In the genomic region with DNA sequence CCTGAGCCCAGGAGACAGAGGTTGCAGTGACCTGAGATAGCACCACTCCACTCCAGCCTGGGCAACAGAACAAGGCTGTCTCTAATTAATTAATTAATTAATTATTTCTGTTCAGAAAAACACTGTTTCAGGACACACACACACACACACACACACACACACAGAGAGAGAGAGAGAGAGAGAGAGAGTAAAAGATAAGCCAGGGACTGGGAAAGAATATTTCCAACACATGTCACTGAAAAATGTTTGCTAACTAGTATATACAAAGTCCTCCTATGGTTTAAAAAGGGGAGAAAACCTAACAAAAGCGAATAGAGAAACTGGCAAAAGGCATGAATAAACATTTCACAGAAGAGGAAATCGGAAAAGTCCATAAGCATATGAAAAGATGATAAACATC, we compare ENCODE assay signal across 24 cellular contexts. TPM values are rescaled to one million over a fixed set of nuclear protein-coding genes. Genes with fewer than 3 reads are reported as not detected.
DNase-seq lines count a peak whose midpoint lies in the region; ATAC-seq and TF ChIP-seq lines count a peak whose summit lies in the region.
"Had no signal": no experiment of that assay in that cellular context is flagged by ENCODE, and none has a peak within 500 bp of the region (broad histone marks: within the 10 kb centered on the region; RNA-seq: fewer than 3 reads in every experiment).

No MANE protein-coding gene starts in this region.

- H3K4me3 Mint-ChIP-seq in nephron progenitor cell = no peak overlapping the region
- no peak overlapping the region for H3K4me3 Mint-ChIP-seq in activated CD4-positive, alpha-beta T cell treated with anti-CD3 and anti-CD28 coated beads, Interleukin-2, amount 10 ng/mL, durations not matched to agents 24 days and 14 days
- H3K4me3 Mint-ChIP-seq in activated CD4-positive, alpha-beta memory T cell treated with anti-CD3 and anti-CD28 coated beads, Interleukin-2, amount 10 ng/mL, durations not matched to agents 7 days and 5 days = no peak overlapping the region
- H3K4me3 Mint-ChIP-seq: CD14-positive monocyte; CD4-positive, alpha-beta memory T cell; CD4-positive, CD25-positive, alpha-beta regulatory T cell; CD8-positive, alpha-beta memory T cell had no signal

- no peaks in the 10 kb centered on the region for H3K36me3 ChIP-seq in HEK293 (ENCODE audit: control insufficient read depth in 2 of 2, insufficient read depth in 1 of 2, low read length in 2 of 2)
- H3K36me3 ChIP-seq: BE2C, BLaER1 had no signal

- H3K27ac ChIP-seq in HEK293 (ENCODE audit: extremely low read depth, low read depth, low read length) (no peak overlapping the region), VCaP (peak overlapping the region; percentile 28)
- H3K27ac ChIP-seq: BLaER1 had no signal

- peak overlapping the region; percentile 22 for H3K27ac Mint-ChIP-seq in nephron progenitor cell
- no peak overlapping the region for H3K27ac Mint-ChIP-seq in activated CD4-positive, alpha-beta T cell treated with anti-CD3 and anti-CD28 coated beads, Interleukin-2, amount 10 ng/mL, durations not matched to agents 24 days and 14 days
- H3K27ac Mint-ChIP-seq in activated CD4-positive, alpha-beta memory T cell treated with anti-CD3 and anti-CD28 coated beads, Interleukin-2, amount 10 ng/mL, durations not matched to agents 7 days and 5 days = no peak overlapping the region
- H3K27ac Mint-ChIP-seq: CD14-positive monocyte; CD4-positive, alpha-beta memory T cell; CD4-positive, CD25-positive, alpha-beta regulatory T cell; CD8-positive, alpha-beta memory T cell had no signal

- H3K4me1 Mint-ChIP-seq in nephron progenitor cell = no peaks in the 10 kb centered on the region
- no peaks in the 10 kb centered on the region for H3K4me1 Mint-ChIP-seq in activated CD4-positive, alpha-beta T cell treated with anti-CD3 and anti-CD28 coated beads, Interleukin-2, amount 10 ng/mL, durations not matched to agents 24 days and 14 days
- H3K4me1 Mint-ChIP-seq in activated CD4-positive, alpha-beta memory T cell treated with anti-CD3 and anti-CD28 coated beads, Interleukin-2, amount 10 ng/mL, durations not matched to agents 7 days and 5 days = no peaks in the 10 kb centered on the region
- H3K4me1 Mint-ChIP-seq: CD14-positive monocyte; CD4-positive, alpha-beta memory T cell; CD4-positive, CD25-positive, alpha-beta regulatory T cell; CD8-positive, alpha-beta memory T cell had no signal

- intact Hi-C loops in activated CD4-positive, alpha-beta T cell treated with anti-CD3 and anti-CD28 coated beads, Interleukin-2, amount 10 ng/mL, durations not matched to agents 24 days and 14 days (cut with micrococcal nuclease) = no loop called here

- H3K36me3 Mint-ChIP-seq in nephron progenitor cell (ENCODE audit: low read depth) = no peaks in the 10 kb centered on the region
- no peaks in the 10 kb centered on the region for H3K36me3 Mint-ChIP-seq in activated CD4-positive, alpha-beta T cell treated with anti-CD3 and anti-CD28 coated beads, Interleukin-2, amount 10 ng/mL, durations not matched to agents 24 days and 14 days (ENCODE audit: low read depth)
- H3K36me3 Mint-ChIP-seq in activated CD4-positive, alpha-beta memory T cell treated with anti-CD3 and anti-CD28 coated beads, Interleukin-2, amount 10 ng/mL, durations not matched to agents 7 days and 5 days (ENCODE audit: low read depth) = no peaks in the 10 kb centered on the region
- H3K36me3 Mint-ChIP-seq: CD14-positive monocyte; CD4-positive, alpha-beta memory T cell; CD4-positive, CD25-positive, alpha-beta regulatory T cell; CD8-positive, alpha-beta memory T cell had no signal

- no peak for ATAC-seq in GM18907 (IDR thresholded peaks at IDR 0.05; ENCODE audit: unreplicated experiment)
- ATAC-seq: GM12878 had no signal

- peaks cover 9% of the 10 kb centered on the region for H3K4me1 ChIP-seq in HEK293 (ENCODE audit: control insufficient read depth, insufficient read depth, low read length)
- H3K4me1 ChIP-seq: BE2C, BLaER1, Caco-2 had no signal

- POLR2A ChIA-PET in HEK293 (lab: Yijun Ruan, JAX) = no interaction called here
- POLR2A ChIA-PET in activated CD4-positive, alpha-beta memory T cell treated with anti-CD3 and anti-CD28 coated beads, Interleukin-2, amount 10 ng/mL, durations not matched to agents 7 days and 5 days (lab: Charles Lee) = no interaction called here

- TF ChIP-seq CTCF in HEK293 (tag by site-specific recombination; IDR thresholded peaks at IDR 0.05) = no peak
- TF ChIP-seq CTCF in VCaP (conservative IDR thresholded peaks at IDR 0.05) = no peak
- no peak for TF ChIP-seq CTCF in nephron progenitor cell (IDR thresholded peaks at IDR 0.05)

- CTCF ChIA-PET in HEK293 (lab: Yijun Ruan, JAX) = interaction anchor here (0.7 kb wide), 1 partner anchor 212 kb away, joined by 4 read pairs; no protein-coding TSS in a partner anchor
- CTCF ChIA-PET in activated CD4-positive, alpha-beta memory T cell treated with anti-CD3 and anti-CD28 coated beads, Interleukin-2, amount 10 ng/mL, durations not matched to agents 7 days and 5 days (lab: Charles Lee) = no interaction called here

- H3K27me3 Mint-ChIP-seq in nephron progenitor cell (ENCODE audit: low read depth, poor library complexity) = peaks cover 3% of the 10 kb centered on the region
- H3K27me3 Mint-ChIP-seq in activated CD4-positive, alpha-beta T cell treated with anti-CD3 and anti-CD28 coated beads, Interleukin-2, amount 10 ng/mL, durations not matched to agents 24 days and 14 days = no peaks in the 10 kb centered on the region
- no peaks in the 10 kb centered on the region for H3K27me3 Mint-ChIP-seq in activated CD4-positive, alpha-beta memory T cell treated with anti-CD3 and anti-CD28 coated beads, Interleukin-2, amount 10 ng/mL, durations not matched to agents 7 days and 5 days
- H3K27me3 Mint-ChIP-seq: CD4-positive, alpha-beta memory T cell; CD4-positive, CD25-positive, alpha-beta regulatory T cell; CD8-positive, alpha-beta memory T cell had no signal

- H3K4me3 ChIP-seq in HEK293 (ENCODE audit: low read depth, low read length) = no peak overlapping the region
- H3K4me3 ChIP-seq: BLaER1, GM12878 had no signal

- H3K9me3 ChIP-seq in HEK293 (ENCODE audit: control insufficient read depth, insufficient read depth, low read depth, low read length) = no peaks in the 10 kb centered on the region
- H3K9me3 ChIP-seq: BE2C, BLaER1, Caco-2 had no signal

- no peaks in the 10 kb centered on the region for H3K9me3 Mint-ChIP-seq in nephron progenitor cell
- H3K9me3 Mint-ChIP-seq in activated CD4-positive, alpha-beta T cell treated with anti-CD3 and anti-CD28 coated beads, Interleukin-2, amount 10 ng/mL, durations not matched to agents 24 days and 14 days = no peaks in the 10 kb centered on the region
- no peaks in the 10 kb centered on the region for H3K9me3 Mint-ChIP-seq in activated CD4-positive, alpha-beta memory T cell treated with anti-CD3 and anti-CD28 coated beads, Interleukin-2, amount 10 ng/mL, durations not matched to agents 7 days and 5 days

- DNase-seq in nephron progenitor cell = no peak
- DNase-seq in activated CD4-positive, alpha-beta T cell treated with anti-CD3 and anti-CD28 coated beads, Interleukin-2, amount 10 ng/mL, durations not matched to agents 24 days and 14 days = no peak
- no peak for DNase-seq in activated CD4-positive, alpha-beta memory T cell treated with anti-CD3 and anti-CD28 coated beads, Interleukin-2, amount 10 ng/mL, durations not matched to agents 7 days and 5 days
- DNase-seq: 8988T; ACHN; BE2C; C1 segment of cervical spinal cord; Caco-2; CD4-positive, alpha-beta memory T cell; CD4-positive, CD25-positive, alpha-beta regulatory T cell; CD8-positive, alpha-beta memory T cell; DMS 273 treated with DMSO at 0.1 percent for 48 hours; DMS153; DMS53; DMS79; DND-41; EL; GDM1 had no signal

TF ChIP-seq in HEK293, 187 proteins besides CTCF, POLR2A, EP300 and RAD21:
- TF ChIP-seq OVOL3 (tag by site-specific recombination; IDR thresholded peaks at IDR 0.05) = no peak
- TF ChIP-seq, protein P1, sequence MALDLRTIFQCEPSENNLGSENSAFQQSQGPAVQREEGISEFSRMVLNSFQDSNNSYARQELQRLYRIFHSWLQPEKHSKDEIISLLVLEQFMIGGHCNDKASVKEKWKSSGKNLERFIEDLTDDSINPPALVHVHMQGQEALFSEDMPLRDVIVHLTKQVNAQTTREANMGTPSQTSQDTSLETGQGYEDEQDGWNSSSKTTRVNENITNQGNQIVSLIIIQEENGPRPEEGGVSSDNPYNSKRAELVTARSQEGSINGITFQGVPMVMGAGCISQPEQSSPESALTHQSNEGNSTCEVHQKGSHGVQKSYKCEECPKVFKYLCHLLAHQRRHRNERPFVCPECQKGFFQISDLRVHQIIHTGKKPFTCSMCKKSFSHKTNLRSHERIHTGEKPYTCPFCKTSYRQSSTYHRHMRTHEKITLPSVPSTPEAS (tag by site-specific recombination; IDR thresholded peaks at IDR 0.05) = peak; percentile 53; the same call in 1 of the 2 replicates

RNA-seq across cellular contexts. Expression of a gene that starts 18.1 kb away (rescaled TPM):
- total RNA-seq in activated CD4-positive, alpha-beta T cell treated with anti-CD3 and anti-CD28 coated beads, Interleukin-2, amount 10 ng/mL, durations not matched to agents 24 days and 14 days = not detected in 2 replicates
- total RNA-seq in activated CD4-positive, alpha-beta memory T cell treated with anti-CD3 and anti-CD28 coated beads, Interleukin-2, amount 10 ng/mL, durations not matched to agents 7 days and 5 days = under 1 TPM; 0.08 to 0.18 TPM
- total RNA-seq: CD4-positive, alpha-beta memory T cell; CD4-positive, CD25-positive, alpha-beta regulatory T cell had no signal
